8 cellular contexts compared by ENCODE assay signal in genomic region chr3:51434746-51435323, GRCh38. TPM values are rescaled to one million over a fixed set of nuclear protein-coding genes. Genes with fewer than 3 reads are reported as not detected.
DNase-seq lines count a peak whose midpoint lies in the region; ATAC-seq, FAIRE-seq and TF ChIP-seq lines count a peak whose summit lies in the region.

No MANE protein-coding gene starts in this region.

- no peak for FAIRE-seq in RCC 7860 (lab: Jason Lieb, UNC)

- TF ChIP-seq CTCF in astrocyte of the spinal cord (IDR thresholded peaks at IDR 0.05; ENCODE audit: low read depth, low read length), result peak; percentile 77

- no peak overlapping the region for H3K4me3 ChIP-seq in astrocyte of the spinal cord (ENCODE audit: low read depth, low read length)

- in situ Hi-C loops in G401 (cut with HindIII; ENCODE audit: low sequenced_read_pairs) (no loop called here), astrocyte of the spinal cord (cut with HindIII; ENCODE audit: low sequenced_read_pairs) (no loop called here)

- DNase-seq in G401 (ENCODE audit: low spot score) (peak; percentile 87), HS-27A (ENCODE audit: low read depth) (peak; percentile 11), RCC 7860 (ENCODE audit: low spot score) (peak; percentile 23), astrocyte of the spinal cord (ENCODE audit: low read depth, low spot score) (peak; percentile 48), iPS-NIHi7 (ENCODE audit: extremely low spot score) (peak; percentile 75)
- peak; percentile 8 to 27 for DNase-seq in stimulated activated CD4-positive, alpha-beta T cell treated with anti-CD3 and anti-CD28 coated beads, Interleukin-2, amount 100 ng/mL, for 48 hours

- ATAC-seq in GM19452 (IDR thresholded peaks at IDR 0.05; ENCODE audit: unreplicated experiment) (no peak), HG03045 (IDR thresholded peaks at IDR 0.05; ENCODE audit: unreplicated experiment) (no peak)

RNA-seq across cellular contexts. Expression of gene RBM15B, which starts 43.8 kb away (rescaled TPM):
- total RNA-seq in G401 (2014; rRNA removed; shearing (Covaris generic)), result 48.4 and 52.6 TPM in 2 replicates

RNA-seq across cellular contexts. Expression of gene MANF, which starts 49.7 kb away (rescaled TPM):
- 112 and 162 TPM in 2 replicates for total RNA-seq in G401 (2014; rRNA removed; shearing (Covaris generic))

Comparison
In these comparisons a context has a peak if more than half of its experiments do, and no peak if none do; other contexts are left out.
1. DNase-seq: peak in every context shown above with its lines; median percentile 87 in G401; 75 in iPS-NIHi7; 48 in astrocyte of the spinal cord; 23 in RCC 7860; 18 in stimulated activated CD4-positive, alpha-beta T cell treated with anti-CD3 and anti-CD28 coated beads, Interleukin-2, amount 100 ng/mL, for 48 hours; 11 in HS-27A.